ENCODE assay signal across 11 cellular contexts in the genomic region with DNA sequence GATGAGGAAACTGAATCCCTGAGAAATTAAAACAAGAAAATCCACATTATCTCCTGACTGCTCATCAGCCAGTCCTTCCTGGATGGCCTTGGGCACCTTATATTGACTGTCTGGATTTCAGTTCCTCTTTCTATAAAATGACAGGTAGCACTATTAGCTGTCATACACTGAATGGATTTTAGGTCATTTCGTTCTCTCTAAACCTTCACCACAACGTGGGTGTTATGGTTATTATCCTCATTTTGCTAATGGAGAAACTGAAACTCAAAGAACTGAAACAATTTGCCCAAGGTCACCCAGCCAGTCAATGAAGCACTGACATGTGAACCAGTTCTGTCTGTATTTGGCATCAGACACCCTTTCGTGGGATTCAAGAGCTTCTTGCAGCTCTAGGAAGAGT.
DNase-seq lines count a peak whose midpoint lies in the region; ATAC-seq lines count a peak whose summit lies in the region.
"Had no signal": no experiment of that assay in that cellular context is flagged by ENCODE, and none has a peak within 500 bp of the region (broad histone marks: within the 10 kb centered on the region; RNA-seq: fewer than 3 reads in every experiment).

No MANE protein-coding gene starts in this region.

- peaks cover 13% of the 10 kb centered on the region for H3K9me3 Mint-ChIP-seq in activated CD8-positive, alpha-beta T cell treated with anti-CD3 and anti-CD28 coated beads, Interleukin-2, amount 10 ng/mL, durations not matched to agents 7 days and 5 days (ENCODE audit: insufficient read depth)

- DNase-seq in NOMO-1 treated with dmso at 0.1 percent for 144 hours (lab: John Stamatoyannopoulos, UW; ENCODE audit: unreplicated experiment) (peak; percentile 27), cerebellum (ENCODE audit: low spot score) (no peak), NCI-H1930 (lab: John Stamatoyannopoulos, UW) (no peak), NCI-H69 (lab: John Stamatoyannopoulos, UW) (no peak)
- DNase-seq in activated CD8-positive, alpha-beta T cell treated with anti-CD3 and anti-CD28 coated beads, Interleukin-2, amount 10 ng/mL, durations not matched to agents 7 days and 5 days = no peak
- DNase-seq: NCI-H187 treated with DMSO at 0.1 percent for 48 hours; SK-N-SH; stimulated activated naive CD4-positive, alpha-beta T cell had no signal

- H3K27me3 Mint-ChIP-seq in activated CD8-positive, alpha-beta T cell treated with anti-CD3 and anti-CD28 coated beads, Interleukin-2, amount 10 ng/mL, durations not matched to agents 7 days and 5 days (ENCODE audit: low read depth) = peaks cover 2% of the 10 kb centered on the region

- H3K27ac Mint-ChIP-seq in activated CD8-positive, alpha-beta T cell treated with anti-CD3 and anti-CD28 coated beads, Interleukin-2, amount 10 ng/mL, durations not matched to agents 7 days and 5 days = no peak overlapping the region

- CTCF ChIA-PET in activated CD8-positive, alpha-beta T cell treated with anti-CD3 and anti-CD28 coated beads, Interleukin-2, amount 10 ng/mL, durations not matched to agents 7 days and 5 days (lab: Charles Lee) = no interaction called here

- H3K36me3 Mint-ChIP-seq in activated CD8-positive, alpha-beta T cell treated with anti-CD3 and anti-CD28 coated beads, Interleukin-2, amount 10 ng/mL, durations not matched to agents 7 days and 5 days (ENCODE audit: low read depth) = no peaks in the 10 kb centered on the region

- POLR2A ChIA-PET in activated CD8-positive, alpha-beta T cell treated with anti-CD3 and anti-CD28 coated beads, Interleukin-2, amount 10 ng/mL, durations not matched to agents 7 days and 5 days (lab: Charles Lee) = no interaction called here

- ATAC-seq in GM18519 (IDR thresholded peaks at IDR 0.05; ENCODE audit: low FRiP score, unreplicated experiment) = peak; percentile 99
- ATAC-seq in GM21381 (IDR thresholded peaks at IDR 0.05; ENCODE audit: unreplicated experiment) = peak; percentile 98
- ATAC-seq in HG03066 (IDR thresholded peaks at IDR 0.05; ENCODE audit: low read depth, unreplicated experiment) = peak; percentile 97
- no peak for ATAC-seq in activated CD8-positive, alpha-beta T cell treated with anti-CD3 and anti-CD28 coated beads, Interleukin-2, amount 10 ng/mL, durations not matched to agents 7 days and 5 days

- peaks cover 4% of the 10 kb centered on the region for H3K4me1 Mint-ChIP-seq in activated CD8-positive, alpha-beta T cell treated with anti-CD3 and anti-CD28 coated beads, Interleukin-2, amount 10 ng/mL, durations not matched to agents 7 days and 5 days (ENCODE audit: low read depth)

- H3K4me3 Mint-ChIP-seq in activated CD8-positive, alpha-beta T cell treated with anti-CD3 and anti-CD28 coated beads, Interleukin-2, amount 10 ng/mL, durations not matched to agents 7 days and 5 days = no peak overlapping the region
